Comparison of ENCODE assay signal across 23 cellular contexts in the genomic region with DNA sequence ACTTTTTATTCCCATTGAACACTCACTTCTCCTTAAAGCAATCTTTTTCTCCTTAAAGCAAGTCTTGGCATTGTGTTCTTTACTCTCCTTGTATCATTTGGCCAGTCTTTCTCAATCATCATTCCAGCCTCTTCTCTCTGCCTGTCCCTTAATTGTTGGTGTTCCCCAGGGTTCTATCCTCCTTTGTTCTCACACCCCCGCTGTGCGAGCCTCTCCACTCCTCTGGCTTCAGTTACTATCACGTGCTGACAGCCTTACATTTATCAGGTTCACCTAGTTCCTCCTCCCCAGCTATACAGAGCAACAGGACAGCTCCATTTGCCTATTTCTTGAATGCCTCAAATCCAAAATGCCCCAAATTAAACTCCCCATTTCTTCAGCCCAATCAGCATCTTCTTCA. TPM values are rescaled to one million over a fixed set of nuclear protein-coding genes. Genes with fewer than 3 reads are reported as not detected.
"Had no signal": no experiment of that assay in that cellular context is flagged by ENCODE, and none has a peak within 500 bp of the region (broad histone marks: within the 10 kb centered on the region; RNA-seq: fewer than 3 reads in every experiment).

No MANE protein-coding gene starts in this region.

- H3K36me3 ChIP-seq: heart right ventricle, left lung, pancreas, right atrium auricular region, upper lobe of left lung had no signal

- H3K4me3 ChIP-seq: coronary artery, heart right ventricle, left lung, pancreas, psoas muscle, right atrium auricular region, upper lobe of left lung had no signal

- H3K36me3 Mint-ChIP-seq: immature natural killer cell, mesothelial cell of epicardium, natural killer cell had no signal

- ATAC-seq: activated CD8-positive, alpha-beta T cell treated with anti-CD3 and anti-CD28 coated beads, Interleukin-2, amount 10 ng/mL, durations not matched to agents 7 days and 5 days; left lung; pancreas; psoas muscle had no signal

- H3K9me3 Mint-ChIP-seq: activated naive CD4-positive, alpha-beta T cell treated with anti-CD3 and anti-CD28 coated beads for 36 hours; activated naive CD8-positive, alpha-beta T cell treated with anti-CD3 and anti-CD28 coated beads, Interleukin-2, amount 10 ng/mL, durations not matched to agents 7 days and 5 days; immature natural killer cell; natural killer cell had no signal

- H3K4me1 ChIP-seq: pancreas, psoas muscle, right atrium auricular region, upper lobe of left lung had no signal

- H3K27ac Mint-ChIP-seq: activated CD8-positive, alpha-beta T cell treated with anti-CD3 and anti-CD28 coated beads, Interleukin-2, amount 10 ng/mL, durations not matched to agents 7 days and 5 days; activated naive CD4-positive, alpha-beta T cell treated with anti-CD3 and anti-CD28 coated beads for 36 hours; activated naive CD8-positive, alpha-beta T cell treated with anti-CD3 and anti-CD28 coated beads, Interleukin-2, amount 10 ng/mL, durations not matched to agents 7 days and 5 days; mesothelial cell of epicardium had no signal

- H3K9me3 ChIP-seq: heart right ventricle, left lung, pancreas, psoas muscle, right atrium auricular region, upper lobe of left lung had no signal

- H3K27ac ChIP-seq: coronary artery, epithelial cell of prostate, left lung, pancreas, psoas muscle, right atrium auricular region, upper lobe of left lung, VCaP had no signal

- H3K4me1 Mint-ChIP-seq: mesothelial cell of epicardium had no signal

- H3K27me3 Mint-ChIP-seq: activated naive CD8-positive, alpha-beta T cell treated with anti-CD3 and anti-CD28 coated beads, Interleukin-2, amount 10 ng/mL, durations not matched to agents 7 days and 5 days had no signal

- H3K4me3 Mint-ChIP-seq: activated CD8-positive, alpha-beta T cell treated with anti-CD3 and anti-CD28 coated beads, Interleukin-2, amount 10 ng/mL, durations not matched to agents 7 days and 5 days; activated naive CD4-positive, alpha-beta T cell treated with anti-CD3 and anti-CD28 coated beads for 36 hours; activated naive CD8-positive, alpha-beta T cell treated with anti-CD3 and anti-CD28 coated beads, Interleukin-2, amount 10 ng/mL, durations not matched to agents 7 days and 5 days; immature natural killer cell; mesothelial cell of epicardium; natural killer cell had no signal

- DNase-seq: activated CD4-positive, alpha-beta T cell treated with anti-CD3 and anti-CD28 coated beads, Interleukin-2, amount 50 U/mL, for 1 hour; activated CD4-positive, CD25-positive, alpha-beta regulatory T cell treated with anti-CD3 and anti-CD28 coated beads, Interleukin-2, amount 50 U/mL, for 72 hours; activated CD8-positive, alpha-beta T cell treated with anti-CD3 and anti-CD28 coated beads, Interleukin-2, amount 10 ng/mL, durations not matched to agents 7 days and 5 days; activated naive CD4-positive, alpha-beta T cell treated with anti-CD3 and anti-CD28 coated beads for 36 hours; activated naive CD8-positive, alpha-beta T cell treated with anti-CD3 and anti-CD28 coated beads, Interleukin-2, amount 10 ng/mL, durations not matched to agents 7 days and 5 days; activated T-cell treated with anti-CD3 and anti-CD28 coated beads, Interleukin-2, amount 50 U/mL, for 1 hour; cerebellar nuclear complex; heart right ventricle; immature natural killer cell; left lung; natural killer cell; pancreas; psoas muscle; stimulated activated CD4-positive, alpha-beta T cell treated with anti-CD3 and anti-CD28 coated beads, Interleukin-4, amount 100 ng/mL, for 24 hours; stimulated activated naive CD4-positive, alpha-beta T cell treated with Interleukin-2 at 50 U/mL for 16 hours; upper lobe of left lung had no signal

- H3K27me3 ChIP-seq: heart right ventricle, left lung, pancreas, right atrium auricular region, upper lobe of left lung had no signal

RNA-seq across cellular contexts. Expression of a gene that starts 24.6 kb away (rescaled TPM):
- total RNA-seq: fibroblast of villous mesenchyme, lung microvascular endothelial cell had no signal
